8 cellular contexts compared by ENCODE assay signal in the genomic region with DNA sequence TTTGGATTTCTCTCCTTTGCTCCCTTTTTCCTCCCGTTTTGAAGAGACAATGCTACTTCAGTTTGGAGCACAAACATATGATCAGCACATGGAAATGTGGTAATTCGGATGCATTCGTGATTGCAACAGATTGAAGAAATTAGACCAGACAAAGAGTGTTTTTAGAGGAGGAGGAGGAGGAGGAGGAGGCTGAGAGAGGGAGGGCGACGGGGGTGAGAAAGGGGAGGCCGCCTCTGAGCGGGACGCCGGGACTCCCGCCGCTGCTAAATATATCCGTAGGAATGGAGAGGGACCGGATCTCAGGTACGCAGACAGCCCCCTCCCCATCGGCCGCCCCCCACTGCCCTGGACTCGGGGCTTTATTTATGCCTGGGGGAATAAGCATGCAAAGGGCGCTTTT.
DNase-seq lines count a peak whose midpoint lies in the region; ATAC-seq and TF ChIP-seq lines count a peak whose summit lies in the region.

No MANE protein-coding gene starts in this region.

- peaks cover 51% of the 10 kb centered on the region for H3K79me2 ChIP-seq in PC-9 (ENCODE audit: low read depth)

- peaks cover 32% of the 10 kb centered on the region for H3K4me1 ChIP-seq in PC-9 (replicated peaks; ENCODE audit: insufficient read depth)
- peaks cover 0 to 86% (median 78%) of the 10 kb centered on the region in 4 donors for H3K4me1 ChIP-seq in sigmoid colon

- no peak overlapping the region for H2AFZ ChIP-seq in PC-9

- H3K9me3 ChIP-seq in PC-9 (ENCODE audit: insufficient read depth, low read depth) (no peaks in the 10 kb centered on the region), sigmoid colon (no peaks in the 10 kb centered on the region)

- POLR2A ChIA-PET in PC-9 (lab: Charles Lee; ENCODE audit: unreplicated experiment): interaction anchor here (0.5 kb wide), 1 partner anchor 179 kb away, joined by 3 read pairs; no protein-coding TSS in a partner anchor

- peaks cover 6% of the 10 kb centered on the region for H4K20me1 ChIP-seq in PC-9 (ENCODE audit: insufficient read depth)

- TF ChIP-seq CTCF in PC-9 (conservative IDR thresholded peaks at IDR 0.05): no peak
- TF ChIP-seq CTCF in sigmoid colon (IDR thresholded peaks at IDR 0.05): no peak

- ATAC-seq in HG02678 (IDR thresholded peaks at IDR 0.05; ENCODE audit: unreplicated experiment): no peak
- ATAC-seq in GM18511 (IDR thresholded peaks at IDR 0.05; ENCODE audit: unreplicated experiment): no peak
- no peak for ATAC-seq in HG03045 (IDR thresholded peaks at IDR 0.05; ENCODE audit: unreplicated experiment)
- no peak for ATAC-seq in GM21528 (IDR thresholded peaks at IDR 0.05; ENCODE audit: low FRiP score, unreplicated experiment)

- peak overlapping the region; percentile 95 for H3K27ac ChIP-seq in PC-9
- H3K27ac ChIP-seq in sigmoid colon: peak overlapping the region; percentile 91 to 92 (median 92)

- CTCF ChIA-PET in PC-9 (lab: Charles Lee): no interaction called here

- no peak for TF ChIP-seq EP300 in sigmoid colon (IDR thresholded peaks at IDR 0.05)

- peak overlapping the region; percentile 99 for H3K4me2 ChIP-seq in PC-9

- H3K4me3 ChIP-seq in PC-9 (peak overlapping the region; percentile 82), sigmoid colon (peak overlapping the region; percentile 30 to 51 (median 47))

- H3K36me3 ChIP-seq in PC-9 (ENCODE audit: low read depth) (no peaks in the 10 kb centered on the region), sigmoid colon (no peaks in the 10 kb centered on the region)

- TF ChIP-seq POLR2A in sigmoid colon (IDR thresholded peaks at IDR 0.05): no peak

- intact Hi-C loops in PC-9 (cut with micrococcal nuclease; ENCODE audit: unreplicated experiment): loop anchor here (5.0 kb wide), 1 partner anchor 233 kb away; no protein-coding TSS in a partner anchor
- intact Hi-C loops in sigmoid colon (cut with DNase I): loop anchor here (5.0 kb wide), 1 partner anchor 38 kb away; no protein-coding TSS in a partner anchor

- DNase-seq in GM03348 (ENCODE audit: low spot score): peak; percentile 74
- DNase-seq in PC-9: no peak
- DNase-seq in fibroblast of gingiva (ENCODE audit: low read depth): peak; percentile 88
- DNase-seq in sigmoid colon: peak; percentile 84

- H3K9me2 ChIP-seq in PC-9 (ENCODE audit: insufficient read depth): no peaks in the 10 kb centered on the region

- H3F3A ChIP-seq in PC-9 (ENCODE audit: insufficient read depth, low read depth): peaks cover 54% of the 10 kb centered on the region

- 66 to 76% methylated on average over 18 of the region's 18 CpGs for WGBS in sigmoid colon, 2 donors

- no TSS peak for BruUV-seq in PC-9 (replicated peaks; lab: Mats Ljungman, UMichigan)

- no peaks in the 10 kb centered on the region for H3K27me3 ChIP-seq in PC-9 (ENCODE audit: insufficient read depth, low read depth)
- no peaks in the 10 kb centered on the region for H3K27me3 ChIP-seq in sigmoid colon

Comparison
In these comparisons a context has a peak if more than half of its experiments do, and no peak if none do; other contexts are left out.
1. DNase-seq: peak in GM03348 (single experiment), fibroblast of gingiva (single experiment) and sigmoid colon (single experiment); none in PC-9 (0 of 2).